21 cellular contexts compared by ENCODE assay signal in genomic region chr1:26337625-26338024, GRCh38. TPM values are rescaled to one million over a fixed set of nuclear protein-coding genes. Genes with fewer than 3 reads are reported as not detected.
DNase-seq lines count a peak whose midpoint lies in the region; ATAC-seq and TF ChIP-seq lines count a peak whose summit lies in the region.
"Had no signal": no experiment of that assay in that cellular context is flagged by ENCODE, and none has a peak within 500 bp of the region (broad histone marks: within the 10 kb centered on the region; RNA-seq: fewer than 3 reads in every experiment).

No MANE protein-coding gene starts in this region.

- H3K36me3 Mint-ChIP-seq in CD8-positive, alpha-beta memory T cell, result no peaks in the 10 kb centered on the region
- no peaks in the 10 kb centered on the region for H3K36me3 Mint-ChIP-seq in activated CD4-positive, alpha-beta memory T cell treated with anti-CD3 and anti-CD28 coated beads, Interleukin-2, amount 10 ng/mL, durations not matched to agents 7 days and 5 days (ENCODE audit: low read depth)
- no peaks in the 10 kb centered on the region for H3K36me3 Mint-ChIP-seq in naive thymus-derived CD4-positive, alpha-beta T cell
- H3K36me3 Mint-ChIP-seq: immature natural killer cell had no signal

- H3K27me3 Mint-ChIP-seq in CD8-positive, alpha-beta memory T cell, result no peaks in the 10 kb centered on the region
- H3K27me3 Mint-ChIP-seq in activated CD4-positive, alpha-beta memory T cell treated with anti-CD3 and anti-CD28 coated beads, Interleukin-2, amount 10 ng/mL, durations not matched to agents 7 days and 5 days, result peaks cover 11% of the 10 kb centered on the region
- peaks cover 0 to 28% (median 0%) of the 10 kb centered on the region in 5 donors for H3K27me3 Mint-ChIP-seq in naive thymus-derived CD4-positive, alpha-beta T cell

- POLR2A ChIA-PET in CD8-positive, alpha-beta memory T cell (lab: Charles Lee), result no interaction called here
- POLR2A ChIA-PET in activated CD4-positive, alpha-beta memory T cell treated with anti-CD3 and anti-CD28 coated beads, Interleukin-2, amount 10 ng/mL, durations not matched to agents 7 days and 5 days (lab: Charles Lee), result no interaction called here
- POLR2A ChIA-PET in naive thymus-derived CD4-positive, alpha-beta T cell (lab: Charles Lee), result interaction anchor here (1.0 to 1.8 kb wide), 4 partner anchors 11 to 20 kb away, joined by 3 to 7 read pairs (median 4); partner anchors contain the start of gene CD52

- peaks cover 10 to 25% (median 15%) of the 10 kb centered on the region in 3 donors for H3K4me1 Mint-ChIP-seq in CD8-positive, alpha-beta memory T cell
- peaks cover 12% of the 10 kb centered on the region for H3K4me1 Mint-ChIP-seq in activated CD4-positive, alpha-beta memory T cell treated with anti-CD3 and anti-CD28 coated beads, Interleukin-2, amount 10 ng/mL, durations not matched to agents 7 days and 5 days
- H3K4me1 Mint-ChIP-seq in naive thymus-derived CD4-positive, alpha-beta T cell, result peaks cover 0 to 13% (median 10%) of the 10 kb centered on the region in 7 donors

- peaks cover 6% of the 10 kb centered on the region for H3K4me1 ChIP-seq in CD8-positive, alpha-beta memory T cell (ENCODE audit: insufficient read depth, low read length)
- peaks cover 5 to 7% of the 10 kb centered on the region in 2 donors for H3K4me1 ChIP-seq in naive thymus-derived CD4-positive, alpha-beta T cell (ENCODE audit: control insufficient read depth in 2 of 2, insufficient read depth in 2 of 2, low read length in 2 of 2)

- no peak for ATAC-seq in naive thymus-derived CD4-positive, alpha-beta T cell
- ATAC-seq: activated CD4-positive, CD25-positive, alpha-beta regulatory T cell treated with anti-CD3 and anti-CD28 coated beads, Interleukin-2, amount 50 U/mL, for 24 hours had no signal

- H3K9me3 ChIP-seq in CD8-positive, alpha-beta memory T cell (ENCODE audit: low read length), result no peaks in the 10 kb centered on the region
- H3K9me3 ChIP-seq in naive thymus-derived CD4-positive, alpha-beta T cell (ENCODE audit: control insufficient read depth in 2 of 3, low read length in 3 of 3), result no peaks in the 10 kb centered on the region
- H3K9me3 ChIP-seq: SJSA1, stomach, upper lobe of left lung had no signal

- peak overlapping the region in 3 of 8 donors; percentile 68 to 94 (median 92) for H3K27ac Mint-ChIP-seq in CD8-positive, alpha-beta memory T cell
- no peak overlapping the region for H3K27ac Mint-ChIP-seq in activated CD4-positive, alpha-beta memory T cell treated with anti-CD3 and anti-CD28 coated beads, Interleukin-2, amount 10 ng/mL, durations not matched to agents 7 days and 5 days
- H3K27ac Mint-ChIP-seq in naive thymus-derived CD4-positive, alpha-beta T cell, result peak overlapping the region in 2 of 9 donors; percentile 38 to 77
- H3K27ac Mint-ChIP-seq: immature natural killer cell had no signal

- peak overlapping the region; percentile 89 for H3K27ac ChIP-seq in C4-2B
- no peak overlapping the region for H3K27ac ChIP-seq in CD8-positive, alpha-beta memory T cell (ENCODE audit: low read depth, low read length)
- no peak overlapping the region for H3K27ac ChIP-seq in naive thymus-derived CD4-positive, alpha-beta T cell (ENCODE audit: low read depth, low read length)
- H3K27ac ChIP-seq in brain microvascular endothelial cell, result no peak overlapping the region
- H3K27ac ChIP-seq: coronary artery, SJSA1, upper lobe of left lung had no signal

- H3K36me3 ChIP-seq in CD8-positive, alpha-beta memory T cell (ENCODE audit: insufficient read depth, low read length), result no peaks in the 10 kb centered on the region
- no peaks in the 10 kb centered on the region for H3K36me3 ChIP-seq in naive thymus-derived CD4-positive, alpha-beta T cell (ENCODE audit: control insufficient read depth in 2 of 3, insufficient read depth in 3 of 3, low read length in 3 of 3)
- H3K36me3 ChIP-seq in brain microvascular endothelial cell (replicated peaks), result no peaks in the 10 kb centered on the region
- H3K36me3 ChIP-seq: SJSA1, stomach, upper lobe of left lung had no signal

- H3K9me3 Mint-ChIP-seq in CD8-positive, alpha-beta memory T cell, result peaks cover 0 to 1% (median 0%) of the 10 kb centered on the region in 5 donors
- no peaks in the 10 kb centered on the region for H3K9me3 Mint-ChIP-seq in activated CD4-positive, alpha-beta memory T cell treated with anti-CD3 and anti-CD28 coated beads, Interleukin-2, amount 10 ng/mL, durations not matched to agents 7 days and 5 days
- peaks cover 0 to 2% (median 0%) of the 10 kb centered on the region in 11 donors for H3K9me3 Mint-ChIP-seq in naive thymus-derived CD4-positive, alpha-beta T cell
- H3K9me3 Mint-ChIP-seq: immature natural killer cell had no signal

- CTCF ChIA-PET in CD8-positive, alpha-beta memory T cell (lab: Charles Lee), result interaction anchor here (1.0 to 2.2 kb wide), 6 partner anchors 20 to 103 kb away, joined by 3 to 6 read pairs (median 4); partner anchors contain the start of genes CD52, CEP85 and DHDDS
- CTCF ChIA-PET in activated CD4-positive, alpha-beta memory T cell treated with anti-CD3 and anti-CD28 coated beads, Interleukin-2, amount 10 ng/mL, durations not matched to agents 7 days and 5 days (lab: Charles Lee), result interaction anchor here (1.3 kb wide), 1 partner anchor 104 kb away, joined by 3 read pairs; the partner anchor contains the start of gene CEP85
- CTCF ChIA-PET in naive thymus-derived CD4-positive, alpha-beta T cell (lab: Charles Lee), result interaction anchor here (1.1 kb wide), 1 partner anchor 26 kb away, joined by 4 read pairs; no protein-coding TSS in a partner anchor

- no peak for DNase-seq in CD8-positive, alpha-beta memory T cell
- DNase-seq in activated CD4-positive, alpha-beta memory T cell treated with anti-CD3 and anti-CD28 coated beads, Interleukin-2, amount 10 ng/mL, durations not matched to agents 7 days and 5 days, result no peak
- no peak for DNase-seq in naive thymus-derived CD4-positive, alpha-beta T cell
- no peak for DNase-seq in brain microvascular endothelial cell
- DNase-seq in NOMO-1 treated with dmso at 0.1 percent for 144 hours (lab: John Stamatoyannopoulos, UW; ENCODE audit: unreplicated experiment), result no peak
- DNase-seq in nucleus accumbens (lab: John Stamatoyannopoulos, UW), result no peak
- DNase-seq: activated naive CD4-positive, alpha-beta T cell; immature natural killer cell; left ventricle myocardium superior; NCI-H1417 treated with DMSO at 0.1 percent for 48 hours; NCI-H526 treated with DMSO at 0.1 percent for 48 hours; posterior cingulate gyrus; stimulated activated CD4-positive, alpha-beta T cell treated with anti-CD3 and anti-CD28 coated beads, Interleukin-2, amount 100 ng/mL, for 24 hours; stomach; T-helper 9 cell; upper lobe of left lung had no signal

- H3K27me3 ChIP-seq in CD8-positive, alpha-beta memory T cell (ENCODE audit: insufficient read depth, low read length, poor library complexity, severe bottlenecking), result no peaks in the 10 kb centered on the region
- no peaks in the 10 kb centered on the region for H3K27me3 ChIP-seq in naive thymus-derived CD4-positive, alpha-beta T cell (ENCODE audit: control insufficient read depth in 2 of 2, insufficient read depth in 2 of 2, low read length in 2 of 2)
- no peaks in the 10 kb centered on the region for H3K27me3 ChIP-seq in brain microvascular endothelial cell (replicated peaks)

- H3K4me3 Mint-ChIP-seq in CD8-positive, alpha-beta memory T cell, result peak overlapping the region in 6 of 7 donors; percentile 32 to 84 (median 58)
- peak overlapping the region; percentile 24 for H3K4me3 Mint-ChIP-seq in activated CD4-positive, alpha-beta memory T cell treated with anti-CD3 and anti-CD28 coated beads, Interleukin-2, amount 10 ng/mL, durations not matched to agents 7 days and 5 days
- peak overlapping the region in 6 of 10 donors; percentile 40 to 90 (median 63) for H3K4me3 Mint-ChIP-seq in naive thymus-derived CD4-positive, alpha-beta T cell

- no peak for TF ChIP-seq CTCF in C4-2B (conservative IDR thresholded peaks at IDR 0.05)
- TF ChIP-seq CTCF in brain microvascular endothelial cell (IDR thresholded peaks at IDR 0.05; ENCODE audit: low read depth, low read length, missing control alignments), result no peak

- no peak overlapping the region for H3K4me3 ChIP-seq in CD8-positive, alpha-beta memory T cell (ENCODE audit: low read length)
- no peak overlapping the region for H3K4me3 ChIP-seq in naive thymus-derived CD4-positive, alpha-beta T cell (ENCODE audit: low read length)
- H3K4me3 ChIP-seq in brain microvascular endothelial cell (ENCODE audit: low read depth, low read length), result no peak overlapping the region
- H3K4me3 ChIP-seq: SJSA1 had no signal

- intact Hi-C loops in naive thymus-derived CD4-positive, alpha-beta T cell (cut with micrococcal nuclease), result loop anchor here in 1 of 2 donors (2.0 to 5.0 kb wide), 3 partner anchors 17 to 40 kb away; no protein-coding TSS in a partner anchor

- in situ Hi-C loops in brain microvascular endothelial cell (cut with HindIII; ENCODE audit: low pct_ligation_motif_present, low sequenced_read_pairs), result no loop called here

RNA-seq across cellular contexts. Expression of gene CRYBG2, which starts 16.3 kb away (rescaled TPM):
- 1 to 10 TPM in 1 of 2 experiments, under 1 TPM in 1; 0.85 to 1.3 TPM for total RNA-seq in CD8-positive, alpha-beta memory T cell
- 1.9 TPM for polyA plus RNA-seq in CD8-positive, alpha-beta memory T cell
- 1 to 10 TPM; 1.9 to 4.3 TPM for total RNA-seq in activated CD4-positive, alpha-beta memory T cell treated with anti-CD3 and anti-CD28 coated beads, Interleukin-2, amount 10 ng/mL, durations not matched to agents 7 days and 5 days
- total RNA-seq in naive thymus-derived CD4-positive, alpha-beta T cell, result 1 to 10 TPM in 3 of 5 experiments, under 1 TPM in 1, not detected in 1; 0.59 to 1.5 (median 1.2) TPM
- 1 to 10 TPM in 1 of 2 donors, not detected in 1; 1.1 TPM for polyA plus RNA-seq in naive thymus-derived CD4-positive, alpha-beta T cell
- total RNA-seq: H4, left ventricle myocardium superior, SJSA1 had no signal

RNA-seq across cellular contexts. Expression of gene CD52, which starts 19.9 kb away (rescaled TPM):
- 100 to 1,000 TPM; 355 to 388 TPM for total RNA-seq in CD8-positive, alpha-beta memory T cell
- polyA plus RNA-seq in CD8-positive, alpha-beta memory T cell, result 7,622 TPM
- 1,000 to 10,000 TPM; 1,572 to 1,591 TPM for total RNA-seq in activated CD4-positive, alpha-beta memory T cell treated with anti-CD3 and anti-CD28 coated beads, Interleukin-2, amount 10 ng/mL, durations not matched to agents 7 days and 5 days
- 1,000 to 10,000 TPM in 3 of 5 experiments, 100 to 1,000 TPM in 2; 719 to 1,390 (median 1,130) TPM for total RNA-seq in naive thymus-derived CD4-positive, alpha-beta T cell
- polyA plus RNA-seq in naive thymus-derived CD4-positive, alpha-beta T cell, result 1,000 to 10,000 TPM; 7,628 to 8,133 TPM
- total RNA-seq: SJSA1 had no signal

RNA-seq across cellular contexts. Expression of gene UBXN11, which starts 31.2 kb away (rescaled TPM):
- total RNA-seq in CD8-positive, alpha-beta memory T cell, result 10 to 100 TPM; 35.2 to 35.8 TPM
- polyA plus RNA-seq in CD8-positive, alpha-beta memory T cell, result 14.3 TPM
- total RNA-seq in activated CD4-positive, alpha-beta memory T cell treated with anti-CD3 and anti-CD28 coated beads, Interleukin-2, amount 10 ng/mL, durations not matched to agents 7 days and 5 days, result 10 to 100 TPM; 46.9 to 49.9 TPM
- 100 to 1,000 TPM in 3 of 5 experiments, 10 to 100 TPM in 2; 35.7 to 131 (median 124) TPM for total RNA-seq in naive thymus-derived CD4-positive, alpha-beta T cell
- polyA plus RNA-seq in naive thymus-derived CD4-positive, alpha-beta T cell, result 10 to 100 TPM; 10.5 to 13.6 TPM

RNA-seq across cellular contexts. Expression of gene ZNF683, which starts 34.9 kb away (rescaled TPM):
- total RNA-seq in CD8-positive, alpha-beta memory T cell, result 1 to 10 TPM; 2.4 to 2.7 TPM
- polyA plus RNA-seq in CD8-positive, alpha-beta memory T cell, result 205 TPM
- total RNA-seq in activated CD4-positive, alpha-beta memory T cell treated with anti-CD3 and anti-CD28 coated beads, Interleukin-2, amount 10 ng/mL, durations not matched to agents 7 days and 5 days, result under 1 TPM in 1 of 2 experiments, not detected in 1; 0.18 TPM
- total RNA-seq in naive thymus-derived CD4-positive, alpha-beta T cell, result 1 to 10 TPM in 1 of 5 experiments, under 1 TPM in 2, not detected in 2; 0.22 to 6.3 (median 0.51) TPM
- polyA plus RNA-seq in naive thymus-derived CD4-positive, alpha-beta T cell, result not detected
- total RNA-seq: H4, left ventricle myocardium superior, SJSA1 had no signal

RNA-seq across cellular contexts. Expression of gene SH3BGRL3, which starts 57.7 kb away (rescaled TPM):
- total RNA-seq in CD8-positive, alpha-beta memory T cell, result 100 to 1,000 TPM; 447 to 472 TPM
- polyA plus RNA-seq in CD8-positive, alpha-beta memory T cell, result 1,786 TPM
- total RNA-seq in activated CD4-positive, alpha-beta memory T cell treated with anti-CD3 and anti-CD28 coated beads, Interleukin-2, amount 10 ng/mL, durations not matched to agents 7 days and 5 days, result 100 to 1,000 TPM; 662 to 665 TPM
- total RNA-seq in naive thymus-derived CD4-positive, alpha-beta T cell, result 100 to 1,000 TPM; 156 to 636 (median 224) TPM
- 100 to 1,000 TPM; 569 to 630 TPM for polyA plus RNA-seq in naive thymus-derived CD4-positive, alpha-beta T cell
